Comparison of ENCODE assay signal across 13 cellular contexts in the genomic region with DNA sequence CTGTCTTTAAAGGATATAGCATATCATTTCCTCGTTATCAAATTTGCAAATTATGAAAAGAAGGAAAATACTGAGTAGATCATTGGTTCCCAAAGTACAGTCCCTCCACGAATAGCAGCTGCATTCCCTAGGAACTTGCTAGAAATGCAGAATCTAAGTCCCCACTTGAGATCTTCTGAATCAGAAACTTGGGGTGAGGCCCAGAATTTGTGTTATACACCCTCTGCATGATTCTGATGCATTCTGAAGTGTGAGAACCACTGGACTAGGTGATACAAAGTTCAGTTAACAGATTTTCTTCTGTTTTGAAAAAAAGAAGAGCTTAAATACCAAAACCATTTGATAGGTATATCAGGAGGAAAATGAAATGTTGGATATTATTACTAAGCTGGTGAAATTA.
DNase-seq lines count a peak whose midpoint lies in the region; ATAC-seq lines count a peak whose summit lies in the region.
"Had no signal": no experiment of that assay in that cellular context is flagged by ENCODE, and none has a peak within 500 bp of the region (broad histone marks: within the 10 kb centered on the region; RNA-seq: fewer than 3 reads in every experiment).

No MANE protein-coding gene starts in this region.

- DNase-seq in activated naive CD4-positive, alpha-beta T cell treated with anti-CD3 and anti-CD28 coated beads for 36 hours: no peak
- no peak for DNase-seq in activated naive CD4-positive, alpha-beta T cell treated with Interleukin-2 at 50 U/mL for 16 hours
- DNase-seq in hepatic stellate cell (ENCODE audit: low spot score) (peak; percentile 23), superior temporal gyrus (ENCODE audit: extremely low spot score) (peak; percentile 52), KBM-7 (no peak)
- DNase-seq: naive B cell; NCI-H187; RPMI8226; stimulated activated CD4-positive, alpha-beta T cell treated with anti-CD3 and anti-CD28 coated beads, Interleukin-2, amount 100 ng/mL, for 24 hours had no signal

- no peak overlapping the region for H3K4me3 Mint-ChIP-seq in activated naive CD4-positive, alpha-beta T cell treated with anti-CD3 and anti-CD28 coated beads for 36 hours
- H3K4me3 Mint-ChIP-seq in activated naive CD8-positive, alpha-beta T cell: no peak overlapping the region
- H3K4me3 Mint-ChIP-seq: naive B cell, type B pancreatic cell had no signal

- H3K36me3 Mint-ChIP-seq in activated naive CD4-positive, alpha-beta T cell treated with anti-CD3 and anti-CD28 coated beads for 36 hours (ENCODE audit: low read depth): peaks cover 2% of the 10 kb centered on the region
- peaks cover 7% of the 10 kb centered on the region for H3K36me3 Mint-ChIP-seq in activated naive CD8-positive, alpha-beta T cell
- H3K36me3 Mint-ChIP-seq: type B pancreatic cell had no signal

- ATAC-seq in GM21786 (IDR thresholded peaks at IDR 0.05; ENCODE audit: unreplicated experiment) (no peak), HG03108 (IDR thresholded peaks at IDR 0.05; ENCODE audit: unreplicated experiment) (no peak)

- H3K9me3 Mint-ChIP-seq in activated naive CD4-positive, alpha-beta T cell treated with anti-CD3 and anti-CD28 coated beads for 36 hours: no peaks in the 10 kb centered on the region
- H3K9me3 Mint-ChIP-seq in activated naive CD8-positive, alpha-beta T cell (ENCODE audit: low read depth): no peaks in the 10 kb centered on the region
- H3K9me3 Mint-ChIP-seq: naive B cell, type B pancreatic cell had no signal

- CTCF ChIA-PET in activated naive CD4-positive, alpha-beta T cell treated with anti-CD3 and anti-CD28 coated beads for 36 hours (lab: Charles Lee): interaction anchor here (0.9 to 1.1 kb wide), 2 partner anchors 110 to 518 kb away, joined by 3 to 4 read pairs; no protein-coding TSS in a partner anchor

- peaks cover 47% of the 10 kb centered on the region for H3K4me1 Mint-ChIP-seq in activated naive CD4-positive, alpha-beta T cell treated with anti-CD3 and anti-CD28 coated beads for 36 hours (ENCODE audit: low read depth)
- H3K4me1 Mint-ChIP-seq in activated naive CD8-positive, alpha-beta T cell (ENCODE audit: low read depth): peaks cover 55% of the 10 kb centered on the region

- H3K27ac Mint-ChIP-seq in activated naive CD4-positive, alpha-beta T cell treated with anti-CD3 and anti-CD28 coated beads for 36 hours: peak overlapping the region; percentile 66
- peak overlapping the region; percentile 86 for H3K27ac Mint-ChIP-seq in activated naive CD8-positive, alpha-beta T cell
- H3K27ac Mint-ChIP-seq: type B pancreatic cell had no signal

- intact Hi-C loops in activated naive CD4-positive, alpha-beta T cell treated with anti-CD3 and anti-CD28 coated beads for 36 hours (cut with micrococcal nuclease): no loop called here

- H3K27me3 Mint-ChIP-seq in activated naive CD4-positive, alpha-beta T cell treated with anti-CD3 and anti-CD28 coated beads for 36 hours (ENCODE audit: low read depth): no peaks in the 10 kb centered on the region
- H3K27me3 Mint-ChIP-seq in activated naive CD8-positive, alpha-beta T cell: no peaks in the 10 kb centered on the region
- H3K27me3 Mint-ChIP-seq: naive B cell, type B pancreatic cell had no signal

- in situ Hi-C loops in KBM-7 (cut with MboI; ENCODE audit: low pct_unique_long_range_greater_than_20kb, low sequenced_read_pairs): no loop called here

Comparison
In these comparisons a context has a peak if more than half of its experiments do, and no peak if none do; other contexts are left out.
1. DNase-seq: peak in hepatic stellate cell (single experiment) and superior temporal gyrus (single experiment); none in activated naive CD4-positive, alpha-beta T cell treated with anti-CD3 and anti-CD28 coated beads for 36 hours (single experiment), activated naive CD4-positive, alpha-beta T cell treated with Interleukin-2 at 50 U/mL for 16 hours (single experiment) and KBM-7 (single experiment).